Comparison of ENCODE assay signal across 20 cellular contexts in genomic region chr16:50260206-50261159, GRCh38. TPM values are rescaled to one million over a fixed set of nuclear protein-coding genes. Genes with fewer than 3 reads are reported as not detected.
A peak's percentile ranks its signal among the peaks of the same experiment; 100 is the strongest.
DNase-seq lines count a peak whose midpoint lies in the region; ATAC-seq, FAIRE-seq and TF ChIP-seq lines count a peak whose summit lies in the region.
"Had no signal": no experiment of that assay in that cellular context is flagged by ENCODE, and none has a peak within 500 bp of the region (broad histone marks: within the 10 kb centered on the region; RNA-seq: fewer than 3 reads in every experiment).

No MANE protein-coding gene starts in this region.

- no peaks in the 10 kb centered on the region for H3F3A ChIP-seq in GM23338 (replicated peaks; ENCODE audit: low read depth)

- 72 to 86% (median 78%) methylated on average over 9 of the region's 9 CpGs for WGBS in small intestine, 3 donors

- no peaks in the 10 kb centered on the region for H4K20me1 ChIP-seq in GM23338 (replicated peaks; ENCODE audit: insufficient read depth)

- peaks cover 11% of the 10 kb centered on the region for H3K27me3 Mint-ChIP-seq in GM23338 (ENCODE audit: insufficient read depth, low read depth, poor library complexity)
- H3K27me3 Mint-ChIP-seq: activated CD4-positive, alpha-beta memory T cell treated with anti-CD3 and anti-CD28 coated beads for 36 hours had no signal

- H3K27ac ChIP-seq in small intestine (ENCODE audit: low read depth in 1 of 2, low read length in 1 of 2) (no peak overlapping the region), GM23338 (ENCODE audit: low read depth) (no peak overlapping the region), foreskin keratinocyte (no peak overlapping the region), WERI-Rb-1 (no peak overlapping the region)
- H3K27ac ChIP-seq: left lung had no signal

- H3K4me3 ChIP-seq in bronchial epithelial cell (ENCODE audit: low read depth, low read length) (no peak overlapping the region), mucosa of descending colon (no peak overlapping the region), small intestine (ENCODE audit: low read depth in 1 of 2, low read length in 2 of 2) (no peak overlapping the region), GM23338 (no peak overlapping the region), WERI-Rb-1 (ENCODE audit: low read depth, low read length) (no peak overlapping the region)
- H3K4me3 ChIP-seq: left lung had no signal

- H3K4me3 Mint-ChIP-seq in GM23338 = no peak overlapping the region
- H3K4me3 Mint-ChIP-seq: activated B cell treated with CpG ODN at 0.5 μM for 24 hours; activated CD4-positive, alpha-beta memory T cell treated with anti-CD3 and anti-CD28 coated beads for 36 hours; activated naive CD4-positive, alpha-beta T cell treated with anti-CD3 and anti-CD28 coated beads for 36 hours; IgD-negative memory B cell; T-helper 2 cell treated with Interferon-gamma antibody and Interleukin-4, amounts not matched to agents 5 μg/mL and 100 μg/mL, for 36 hours had no signal

- H3K9me3 Mint-ChIP-seq in GM23338 = no peaks in the 10 kb centered on the region
- H3K9me3 Mint-ChIP-seq: activated B cell treated with CpG ODN at 0.5 μM for 24 hours; activated CD4-positive, alpha-beta memory T cell treated with anti-CD3 and anti-CD28 coated beads for 36 hours; IgD-negative memory B cell had no signal

- TF ChIP-seq CTCF in bronchial epithelial cell (IDR thresholded peaks at IDR 0.05; ENCODE audit: insufficient read depth, low read length, severe bottlenecking) = no peak
- TF ChIP-seq CTCF in mucosa of descending colon (IDR thresholded peaks at IDR 0.05) = no peak
- no peak for TF ChIP-seq CTCF in GM23338 (conservative IDR thresholded peaks at IDR 0.05; ENCODE audit: low read depth in 2 of 2)
- TF ChIP-seq CTCF in foreskin keratinocyte (conservative IDR thresholded peaks at IDR 0.05) = no peak
- TF ChIP-seq CTCF in WERI-Rb-1 (IDR thresholded peaks at IDR 0.05; ENCODE audit: low read depth, low read length) = no peak

- no peak overlapping the region for H3K27ac Mint-ChIP-seq in GM23338
- H3K27ac Mint-ChIP-seq: activated B cell treated with CpG ODN at 0.5 μM for 24 hours; activated CD4-positive, alpha-beta memory T cell treated with anti-CD3 and anti-CD28 coated beads for 36 hours; activated naive CD4-positive, alpha-beta T cell treated with anti-CD3 and anti-CD28 coated beads for 36 hours; T-helper 2 cell treated with Interferon-gamma antibody and Interleukin-4, amounts not matched to agents 5 μg/mL and 100 μg/mL, for 36 hours had no signal

- ATAC-seq in mucosa of descending colon (peak; percentile 64), GM23338 (no peak), foreskin keratinocyte (no peak)
- ATAC-seq: left lung had no signal

- no peaks in the 10 kb centered on the region for H3K79me2 ChIP-seq in GM23338 (replicated peaks; ENCODE audit: insufficient read depth)

- H2AFZ ChIP-seq in GM23338 = no peak overlapping the region

- DNase-seq in NCI-H69 (lab: John Stamatoyannopoulos, UW) (peak; percentile 24), bronchial epithelial cell (ENCODE audit: low read depth) (no peak), mucosa of descending colon (peak in 2 of 3 donors; percentile 38 to 50), small intestine (peak; percentile 25), GM23338 (ENCODE audit: low spot score) (no peak), foreskin keratinocyte (no peak), pons (ENCODE audit: low spot score) (no peak), WERI-Rb-1 (no peak)
- DNase-seq: activated B cell treated with CpG ODN at 0.5 μM for 24 hours; activated CD4-positive, alpha-beta memory T cell treated with anti-CD3 and anti-CD28 coated beads for 36 hours; activated naive CD4-positive, alpha-beta T cell treated with anti-CD3 and anti-CD28 coated beads for 36 hours; activated T-cell treated with anti-CD3 and anti-CD28 coated beads, Interleukin-2, amount 50 U/mL, for 1 hour; caudate nucleus; left lung; NCI-H446 treated with DMSO at 0.1 percent for 48 hours had no signal

- H3K9me2 ChIP-seq in GM23338 (ENCODE audit: insufficient read depth) = no peaks in the 10 kb centered on the region

- intact Hi-C loops in mucosa of descending colon (cut with DNase I, micrococcal nuclease) = no loop called here

- H3K4me1 ChIP-seq in mucosa of descending colon (ENCODE audit: low read depth) (peaks cover 15% of the 10 kb centered on the region), small intestine (ENCODE audit: control insufficient read depth in 2 of 2, insufficient read depth in 1 of 2, low read depth in 1 of 2, low read length in 1 of 2) (no peaks in the 10 kb centered on the region), GM23338 (ENCODE audit: insufficient read depth) (no peaks in the 10 kb centered on the region), foreskin keratinocyte (no peaks in the 10 kb centered on the region)

- H3K4me2 ChIP-seq in GM23338 = no peak overlapping the region

- peaks cover 2% of the 10 kb centered on the region for H3K27me3 ChIP-seq in bronchial epithelial cell (ENCODE audit: control insufficient read depth, insufficient read depth, low read length)
- H3K27me3 ChIP-seq in small intestine (ENCODE audit: control insufficient read depth in 2 of 2, insufficient read depth in 2 of 2, low read length in 2 of 2) = no peaks in the 10 kb centered on the region
- H3K27me3 ChIP-seq in GM23338 (ENCODE audit: insufficient read depth) = no peaks in the 10 kb centered on the region
- H3K27me3 ChIP-seq in foreskin keratinocyte = no peaks in the 10 kb centered on the region
- no peaks in the 10 kb centered on the region for H3K27me3 ChIP-seq in WERI-Rb-1 (ENCODE audit: insufficient read depth, low read depth, severe bottlenecking)
- H3K27me3 ChIP-seq: dorsolateral prefrontal cortex, left lung had no signal

- no peaks in the 10 kb centered on the region for H3K36me3 Mint-ChIP-seq in GM23338 (ENCODE audit: low read depth)

- H3K36me3 ChIP-seq in bronchial epithelial cell (ENCODE audit: control insufficient read depth, insufficient read depth, low read length) = no peaks in the 10 kb centered on the region
- no peaks in the 10 kb centered on the region for H3K36me3 ChIP-seq in mucosa of descending colon (ENCODE audit: low read depth)
- H3K36me3 ChIP-seq in small intestine (ENCODE audit: control insufficient read depth in 2 of 2, insufficient read depth in 2 of 2, low read length in 2 of 2) = no peaks in the 10 kb centered on the region
- H3K36me3 ChIP-seq in GM23338 (ENCODE audit: insufficient read depth) = no peaks in the 10 kb centered on the region
- no peaks in the 10 kb centered on the region for H3K36me3 ChIP-seq in WERI-Rb-1
- H3K36me3 ChIP-seq: left lung had no signal

- H3K4me1 Mint-ChIP-seq in GM23338 = peaks cover 14% of the 10 kb centered on the region

- H3K9me3 ChIP-seq in mucosa of descending colon (no peaks in the 10 kb centered on the region), small intestine (ENCODE audit: control insufficient read depth, low read depth) (no peaks in the 10 kb centered on the region), WERI-Rb-1 (ENCODE audit: severe bottlenecking) (no peaks in the 10 kb centered on the region)
- H3K9me3 ChIP-seq: left lung had no signal

- FAIRE-seq in bronchial epithelial cell (lab: Jason Lieb, UNC) = peak; percentile 7
- FAIRE-seq in small intestine (lab: Jason Lieb, UNC) = no peak
- FAIRE-seq: GM18507, H54 had no signal

TF ChIP-seq in GM23338, 12 proteins besides CTCF, POLR2A, EP300 and RAD21:
- TF ChIP-seq NANOG (IDR thresholded peaks at IDR 0.05; ENCODE audit: borderline replicate concordance) = no peak

RNA-seq across cellular contexts. Expression of gene ADCY7, which starts 5.9 kb away (rescaled TPM):
- total RNA-seq in bronchial epithelial cell (29.2 and 61.7 TPM in 2 replicates), mucosa of descending colon (10 to 100 TPM; 12.4 to 25.0 (median 22.7) TPM), foreskin keratinocyte (13.9 and 20.1 TPM in 2 replicates)
- polyA plus RNA-seq in small intestine (1 to 10 TPM in 1 of 3 donors, under 1 TPM in 2; 0.45 to 6.3 (median 0.54) TPM), GM23338 (2016; fragmentation: Nextera tagmentation; extraction: Ambion mirVana) (2.4 and 2.5 TPM in 2 replicates), foreskin keratinocyte (3.5 and 4.1 TPM in 2 replicates)
- total RNA-seq in GM23338 (2014; rRNA removed; shearing (Covaris generic)) = 10.5 and 10.8 TPM in 2 replicates

Comparison
In these comparisons a context has a peak if more than half of its experiments do, and no peak if none do; other contexts are left out.
1. DNase-seq: peak in NCI-H69 (single experiment), mucosa of descending colon (2 of 3) and small intestine (single experiment); none in bronchial epithelial cell (single experiment), GM23338 (single experiment), foreskin keratinocyte (0 of 2), pons (single experiment) and WERI-Rb-1 (single experiment).